8 cellular contexts compared by ENCODE assay signal in genomic region chr6:107716688-107717089, GRCh38.
DNase-seq lines count a peak whose midpoint lies in the region; ATAC-seq and TF ChIP-seq lines count a peak whose summit lies in the region.
"Had no signal": no experiment of that assay in that cellular context is flagged by ENCODE, and none has a peak within 500 bp of the region (broad histone marks: within the 10 kb centered on the region; RNA-seq: fewer than 3 reads in every experiment).

No MANE protein-coding gene starts in this region.

- TF ChIP-seq CTCF in WERI-Rb-1 (IDR thresholded peaks at IDR 0.05; ENCODE audit: low read depth, low read length) (no peak), ascending aorta (IDR thresholded peaks at IDR 0.05) (no peak)

- H3K27ac ChIP-seq in WERI-Rb-1 (no peak overlapping the region), ascending aorta (no peak overlapping the region)
- H3K27ac ChIP-seq: pancreas had no signal

- peaks cover 39% of the 10 kb centered on the region for H3K36me3 Mint-ChIP-seq in central memory CD8-positive, alpha-beta T cell (ENCODE audit: insufficient read depth)

- H3K4me1 ChIP-seq in ascending aorta, result no peaks in the 10 kb centered on the region
- H3K4me1 ChIP-seq: pancreas had no signal

- intact Hi-C loops in ascending aorta (cut with DNase I), result no loop called here

- peak; percentile 74 for DNase-seq in Jurkat, Clone E6-1 (ENCODE audit: low read depth, low spot score)
- DNase-seq in WERI-Rb-1 (peak; percentile 28), kidney glomerular epithelial cell (lab: John Stamatoyannopoulos, UW) (no peak), ascending aorta (ENCODE audit: low spot score in 2 of 2) (no peak)
- peak; percentile 44 to 80 for DNase-seq in central memory CD8-positive, alpha-beta T cell (ENCODE audit: low spot score in 2 of 2)
- DNase-seq in stimulated activated CD4-positive, alpha-beta T cell treated with anti-CD3 and anti-CD28 coated beads, Interleukin-4, amount 100 ng/mL, for 1 hour, result peak; percentile 58
- DNase-seq: pancreas had no signal

- H3K27me3 Mint-ChIP-seq in central memory CD8-positive, alpha-beta T cell, result no peaks in the 10 kb centered on the region

- no peaks in the 10 kb centered on the region for H3K36me3 ChIP-seq in WERI-Rb-1
- H3K36me3 ChIP-seq in ascending aorta, result no peaks in the 10 kb centered on the region
- H3K36me3 ChIP-seq: pancreas had no signal

- ATAC-seq in GM19397 (IDR thresholded peaks at IDR 0.05; ENCODE audit: unreplicated experiment), result peak; percentile 60
- ATAC-seq in central memory CD8-positive, alpha-beta T cell (replicated peaks; ENCODE audit: extremely low read depth, poor library complexity, severe bottlenecking), result peak; percentile 92

- peak overlapping the region; percentile 72 for H3K4me3 Mint-ChIP-seq in central memory CD8-positive, alpha-beta T cell

- peaks cover 74% of the 10 kb centered on the region for H3K4me1 Mint-ChIP-seq in central memory CD8-positive, alpha-beta T cell

- H3K9me3 Mint-ChIP-seq in central memory CD8-positive, alpha-beta T cell, result no peaks in the 10 kb centered on the region

- peak overlapping the region; percentile 93 for H3K27ac Mint-ChIP-seq in central memory CD8-positive, alpha-beta T cell (ENCODE audit: low read depth)

- H3K4me3 ChIP-seq in Jurkat, Clone E6-1 (ENCODE audit: low read length), result no peak overlapping the region
- H3K4me3 ChIP-seq in WERI-Rb-1 (ENCODE audit: low read depth, low read length), result no peak overlapping the region
- no peak overlapping the region for H3K4me3 ChIP-seq in ascending aorta
- H3K4me3 ChIP-seq: pancreas had no signal

- no peaks in the 10 kb centered on the region for H3K9me3 ChIP-seq in WERI-Rb-1 (ENCODE audit: severe bottlenecking)
- H3K9me3 ChIP-seq in ascending aorta, result no peaks in the 10 kb centered on the region
- H3K9me3 ChIP-seq: pancreas had no signal

- H3K27me3 ChIP-seq in WERI-Rb-1 (ENCODE audit: insufficient read depth, low read depth, severe bottlenecking) (no peaks in the 10 kb centered on the region), ascending aorta (no peaks in the 10 kb centered on the region)
- H3K27me3 ChIP-seq: pancreas had no signal

Comparison
In these comparisons a context has a peak if more than half of its experiments do, and no peak if none do; other contexts are left out.
1. DNase-seq: peak in Jurkat, Clone E6-1 (single experiment), WERI-Rb-1 (single experiment), central memory CD8-positive, alpha-beta T cell (2 of 2) and stimulated activated CD4-positive, alpha-beta T cell treated with anti-CD3 and anti-CD28 coated beads, Interleukin-4, amount 100 ng/mL, for 1 hour (single experiment); none in kidney glomerular epithelial cell (single experiment) and ascending aorta (0 of 2).